In genomic region chr1:50975436-50975835, GRCh38 we compare ENCODE assay signal across 1 cellular context.
TF ChIP-seq lines count a peak whose summit lies in the region.

No MANE protein-coding gene starts in this region.

TF ChIP-seq in H1, 55 proteins besides CTCF, POLR2A, EP300 and RAD21 (continued from another document):
- TF ChIP-seq SP1 (IDR thresholded peaks at IDR 0.05; ENCODE audit: low read depth, low read length) (no peak), KDM4A (IDR thresholded peaks at IDR 0.05; ENCODE audit: low read depth, low read length, severe bottlenecking) (no peak), SIX5 (IDR thresholded peaks at IDR 0.05; ENCODE audit: low read depth, low read length) (no peak), EGR1 (IDR thresholded peaks at IDR 0.05; ENCODE audit: borderline replicate concordance, low read depth, low read length) (no peak), CHD2 (IDR thresholded peaks at IDR 0.05; ENCODE audit: low read length) (no peak), SP2 (IDR thresholded peaks at IDR 0.05; ENCODE audit: low read length) (no peak)
TF ChIP-seq in H1: peak in this region for 0.
